15 cellular contexts compared by ENCODE assay signal in genomic region chr5:143119301-143119769, GRCh38.
DNase-seq lines count a peak whose midpoint lies in the region; ATAC-seq and TF ChIP-seq lines count a peak whose summit lies in the region.
"Had no signal": no experiment of that assay in that cellular context is flagged by ENCODE, and none has a peak within 500 bp of the region (broad histone marks: within the 10 kb centered on the region; RNA-seq: fewer than 3 reads in every experiment).

No MANE protein-coding gene starts in this region.

- no peak overlapping the region for H3K4me3 Mint-ChIP-seq in activated naive CD4-positive, alpha-beta T cell treated with anti-CD3 and anti-CD28 coated beads for 36 hours
- H3K4me3 Mint-ChIP-seq: B cell had no signal

- H3K4me3 ChIP-seq in OCI-LY7 (ENCODE audit: low read depth, low read length, poor library complexity, severe bottlenecking) (no peak overlapping the region), upper lobe of right lung (no peak overlapping the region)
- H3K4me3 ChIP-seq: breast epithelium, uterus had no signal

- H3K79me2 ChIP-seq in OCI-LY7 (ENCODE audit: insufficient read depth, low read depth, low read length), result no peaks in the 10 kb centered on the region

- POLR2A ChIA-PET in OCI-LY7 (lab: Charles Lee), result interaction anchor here (0.7 to 1.7 kb wide), 2 partner anchors 9 to 175 kb away, joined by 3 to 8 read pairs; no protein-coding TSS in a partner anchor

- intact Hi-C loops in activated naive CD4-positive, alpha-beta T cell treated with anti-CD3 and anti-CD28 coated beads for 36 hours (cut with micrococcal nuclease), result loop anchor here (2.0 to 5.0 kb wide), 2 partner anchors 19 to 283 kb away; partner anchors contain the start of gene NR3C1
- intact Hi-C loops in OCI-LY7 (cut with micrococcal nuclease; ENCODE audit: unreplicated experiment) (loop anchor here (5.0 kb wide), 1 partner anchor 283 kb away; the partner anchor contains the start of gene NR3C1), upper lobe of right lung (cut with DNase I) (no loop called here)

- H3K9me3 ChIP-seq in OCI-LY7 (ENCODE audit: low read length) (no peaks in the 10 kb centered on the region), upper lobe of right lung (no peaks in the 10 kb centered on the region)
- H3K9me3 ChIP-seq: breast epithelium, uterus had no signal

- ATAC-seq in HG02763 (IDR thresholded peaks at IDR 0.05; ENCODE audit: unreplicated experiment), result peak; percentile 58
- peak; percentile 68 for ATAC-seq in upper lobe of right lung

- H3K4me1 ChIP-seq in OCI-LY7 (ENCODE audit: insufficient read depth, low read length, poor library complexity, severe bottlenecking) (peaks cover 7% of the 10 kb centered on the region), upper lobe of right lung (peaks cover 5% of the 10 kb centered on the region)
- H3K4me1 ChIP-seq: breast epithelium, uterus had no signal

- no peaks in the 10 kb centered on the region for H3K27me3 ChIP-seq in upper lobe of right lung
- H3K27me3 ChIP-seq: breast epithelium, uterus had no signal

- BruUV-seq in OCI-LY7 (replicated peaks; lab: Mats Ljungman, UMichigan), result no TSS peak

- peaks cover 7% of the 10 kb centered on the region for H3K36me3 Mint-ChIP-seq in activated naive CD4-positive, alpha-beta T cell treated with anti-CD3 and anti-CD28 coated beads for 36 hours (ENCODE audit: low read depth)

- H3K27ac Mint-ChIP-seq in activated naive CD4-positive, alpha-beta T cell treated with anti-CD3 and anti-CD28 coated beads for 36 hours, result peak overlapping the region; percentile 20
- H3K27ac Mint-ChIP-seq: B cell had no signal

- no peaks in the 10 kb centered on the region for H4K20me1 ChIP-seq in OCI-LY7 (ENCODE audit: insufficient read depth, low read length)

- DNase-seq in activated naive CD4-positive, alpha-beta T cell treated with anti-CD3 and anti-CD28 coated beads for 36 hours, result no peak
- DNase-seq in activated naive CD4-positive, alpha-beta T cell treated with anti-CD3 and anti-CD28 coated beads, Interleukin-2, amount 50 U/mL, for 16 hours, result no peak
- DNase-seq in OCI-LY7 (ENCODE audit: low spot score) (peak; percentile 3), upper lobe of right lung (no peak), Ammon's horn (ENCODE audit: low spot score) (no peak), activated gamma-delta T cell treated with Interleukin-2 at 50 U/mL for 16 hours (no peak), D341Med (ENCODE audit: low spot score) (no peak)
- DNase-seq: activated CD4-positive, alpha-beta T cell treated with anti-CD3 and anti-CD28 coated beads, Interleukin-2, amount 50 U/mL, for 1 hour; glutamatergic neuron; NCI-H774; stimulated activated CD4-positive, alpha-beta T cell treated with anti-CD3 and anti-CD28 coated beads, Interleukin-4, amount 100 ng/mL, for 1 hour; uterus had no signal

- H3K27ac ChIP-seq in OCI-LY7 (ENCODE audit: low read depth, low read length, poor library complexity, severe bottlenecking) (no peak overlapping the region), upper lobe of right lung (peak overlapping the region; percentile 4)
- H3K27ac ChIP-seq: breast epithelium, uterus had no signal

- no peaks in the 10 kb centered on the region for H3K9me2 ChIP-seq in OCI-LY7 (ENCODE audit: insufficient read depth, low read length)

- no peaks in the 10 kb centered on the region for H3K27me3 Mint-ChIP-seq in activated naive CD4-positive, alpha-beta T cell treated with anti-CD3 and anti-CD28 coated beads for 36 hours (ENCODE audit: low read depth)
- H3K27me3 Mint-ChIP-seq: B cell had no signal

- H2AFZ ChIP-seq in OCI-LY7 (ENCODE audit: low read length), result no peak overlapping the region

- CTCF ChIA-PET in activated naive CD4-positive, alpha-beta T cell treated with anti-CD3 and anti-CD28 coated beads for 36 hours (lab: Charles Lee), result interaction anchor here (0.6 kb wide), 1 partner anchor 13 kb away, joined by 4 read pairs; no protein-coding TSS in a partner anchor
- CTCF ChIA-PET in OCI-LY7 (lab: Charles Lee; ENCODE audit: unreplicated experiment), result no interaction called here

- H3K4me2 ChIP-seq in OCI-LY7 (ENCODE audit: low read length), result no peak overlapping the region

- H3K9me3 Mint-ChIP-seq in activated naive CD4-positive, alpha-beta T cell treated with anti-CD3 and anti-CD28 coated beads for 36 hours, result no peaks in the 10 kb centered on the region

- no peak for TF ChIP-seq CTCF in OCI-LY7 (conservative IDR thresholded peaks at IDR 0.05; ENCODE audit: low read length)
- no peak for TF ChIP-seq CTCF in upper lobe of right lung (IDR thresholded peaks at IDR 0.05)

- peaks cover 15% of the 10 kb centered on the region for H3K4me1 Mint-ChIP-seq in activated naive CD4-positive, alpha-beta T cell treated with anti-CD3 and anti-CD28 coated beads for 36 hours (ENCODE audit: low read depth)

- H3K36me3 ChIP-seq in OCI-LY7 (ENCODE audit: insufficient read depth, low read length), result no peaks in the 10 kb centered on the region
- no peaks in the 10 kb centered on the region for H3K36me3 ChIP-seq in upper lobe of right lung
- H3K36me3 ChIP-seq: breast epithelium, uterus had no signal
